Comparison of ENCODE assay signal across 18 cellular contexts in genomic region chr2:145789636-145790035, GRCh38.
DNase-seq lines count a peak whose midpoint lies in the region; ATAC-seq, FAIRE-seq and TF ChIP-seq lines count a peak whose summit lies in the region.
"Had no signal": no experiment of that assay in that cellular context is flagged by ENCODE, and none has a peak within 500 bp of the region (broad histone marks: within the 10 kb centered on the region; RNA-seq: fewer than 3 reads in every experiment).

No MANE protein-coding gene starts in this region.

- in situ Hi-C loops in HepG2 (cut with HindIII; ENCODE audit: extremely low pct_ligation_motif_present, low pct_unique_long_range_greater_than_20kb) (no loop called here), GM13976 (cut with MboI; ENCODE audit: low sequenced_read_pairs, unreplicated experiment) (no loop called here), ACHN (cut with HindIII; ENCODE audit: low pct_ligation_motif_present, low pct_unique_long_range_greater_than_20kb, low sequenced_read_pairs) (no loop called here)

- peak overlapping the region; percentile 28 for H3K27ac Mint-ChIP-seq in astrocyte (ENCODE audit: unreplicated experiment)
- H3K27ac Mint-ChIP-seq: B cell; CD4-positive, alpha-beta memory T cell had no signal

- intact Hi-C loops in HepG2 (cut with micrococcal nuclease; ENCODE audit: unreplicated experiment) (no loop called here), right lobe of liver (cut with DNase I) (no loop called here)

- H3K4me1 ChIP-seq in HepG2 (ENCODE audit: insufficient read depth, low read length) (no peaks in the 10 kb centered on the region; the same call in 1 of the 2 replicates), right lobe of liver (no peaks in the 10 kb centered on the region), astrocyte (ENCODE audit: insufficient read depth, low read length) (no peaks in the 10 kb centered on the region)

- H2AFZ ChIP-seq in HepG2 (ENCODE audit: low read length) (no peak overlapping the region), astrocyte (ENCODE audit: low read depth, low read length) (no peak overlapping the region)

- H3K27me3 ChIP-seq in HepG2 (ENCODE audit: control insufficient read depth in 1 of 2, insufficient read depth in 2 of 2, low read length in 2 of 2): no peaks in the 10 kb centered on the region
- no peaks in the 10 kb centered on the region for H3K27me3 ChIP-seq in right lobe of liver
- no peaks in the 10 kb centered on the region for H3K27me3 ChIP-seq in astrocyte (ENCODE audit: insufficient read depth, low read length)

- DNase-seq in HepG2 (ENCODE audit: low spot score) (no peak), right lobe of liver (no peak), astrocyte (ENCODE audit: low read depth) (no peak), fibroblast of the aortic adventitia (ENCODE audit: low read depth) (peak; percentile 53), GM13976 (ENCODE audit: low spot score) (no peak), HPDE6-E6E7 (ENCODE audit: extremely low spot score) (no peak), ACHN (no peak)
- DNase-seq: C1 segment of cervical spinal cord; CD4-positive, alpha-beta memory T cell; DMS153; DMS79 treated with DMSO at 0.1 percent for 48 hours; EL had no signal

- H3K9me3 ChIP-seq in HepG2 (ENCODE audit: low read length): no peaks in the 10 kb centered on the region
- H3K9me3 ChIP-seq in right lobe of liver: no peaks in the 10 kb centered on the region
- no peaks in the 10 kb centered on the region for H3K9me3 ChIP-seq in astrocyte (ENCODE audit: insufficient read depth, low read depth, low read length)

- TF ChIP-seq RAD21 in HepG2 (CRISPR knock-in tag; IDR thresholded peaks at IDR 0.05): no peak

- TF ChIP-seq CTCF in HepG2 (CRISPR knock-in tag; IDR thresholded peaks at IDR 0.05): no peak
- TF ChIP-seq CTCF in right lobe of liver (IDR thresholded peaks at IDR 0.05): no peak
- TF ChIP-seq CTCF in astrocyte (IDR thresholded peaks at IDR 0.05; ENCODE audit: insufficient read depth, low read depth, low read length): no peak
- no peak for TF ChIP-seq CTCF in fibroblast of the aortic adventitia (IDR thresholded peaks at IDR 0.05; ENCODE audit: insufficient read depth, low read length)
- TF ChIP-seq CTCF in GM13976 (IDR thresholded peaks at IDR 0.05; ENCODE audit: borderline replicate concordance, control extremely low read depth, extremely low read depth, insufficient read depth, missing control alignments): no peak

- no peaks in the 10 kb centered on the region for H3K27me3 Mint-ChIP-seq in astrocyte (ENCODE audit: low read depth, unreplicated experiment)
- H3K27me3 Mint-ChIP-seq: B cell; CD4-positive, alpha-beta memory T cell had no signal

- H3K9ac ChIP-seq in HepG2 (ENCODE audit: insufficient read depth, low read depth, low read length) (no peak overlapping the region), astrocyte (ENCODE audit: low read length) (no peak overlapping the region)

- TF ChIP-seq EP300 in HepG2 (IDR thresholded peaks at IDR 0.05; ENCODE audit: low read depth in 2 of 2, low read length in 2 of 2) (no peak), HepG2 (CRISPR knock-in tag; IDR thresholded peaks at IDR 0.05; ENCODE audit: borderline replicate concordance) (no peak)

- POLR2A ChIA-PET in HepG2 (lab: Yijun Ruan, JAX): no interaction called here

- H3K4me1 Mint-ChIP-seq in astrocyte (ENCODE audit: low read depth, unreplicated experiment): no peaks in the 10 kb centered on the region
- H3K4me1 Mint-ChIP-seq: B cell; CD4-positive, alpha-beta memory T cell had no signal

- TF ChIP-seq POLR2A in HepG2 (IDR thresholded peaks at IDR 0.05; ENCODE audit: insufficient read depth in 1 of 2, low read depth in 2 of 2, low read length in 2 of 2) (no peak), right lobe of liver (IDR thresholded peaks at IDR 0.05) (no peak)

- CTCF ChIA-PET in HepG2 (lab: Yijun Ruan, JAX; ENCODE audit: low intra/inter-chr PET ratio, low total read pairs): no interaction called here

- H3K36me3 ChIP-seq in HepG2 (replicated peaks in 1 of 2; ENCODE audit: control insufficient read depth in 1 of 2, insufficient read depth in 2 of 2, low read length in 2 of 2) (no peaks in the 10 kb centered on the region), right lobe of liver (no peaks in the 10 kb centered on the region), astrocyte (ENCODE audit: insufficient read depth, low read length) (no peaks in the 10 kb centered on the region)

- 88% methylated on average over 3 of the region's 3 CpGs for WGBS in HepG2 (ENCODE audit: low lambda C conversion rate)
- 74% methylated on average over 3 of the region's 3 CpGs for WGBS in right lobe of liver (ENCODE audit: insufficient coverage, low coverage, low lambda C conversion rate, missing lambda C conversion rate)

- H3K9me3 Mint-ChIP-seq in astrocyte (ENCODE audit: unreplicated experiment): peaks cover 11% of the 10 kb centered on the region

- BruUV-seq in HepG2 (replicated peaks; lab: Mats Ljungman, UMichigan): no TSS peak

- ATAC-seq in HepG2: no peak
- ATAC-seq in right lobe of liver: no peak
- ATAC-seq: HCT116 had no signal

- H3K79me2 ChIP-seq in HepG2 (ENCODE audit: insufficient read depth, low read length) (no peaks in the 10 kb centered on the region), astrocyte (ENCODE audit: insufficient read depth, low read length) (no peaks in the 10 kb centered on the region)

- H3K4me3 ChIP-seq in HepG2 (replicated peaks in 1 of 3; ENCODE audit: insufficient read depth in 1 of 3, low read depth in 2 of 3, low read length in 3 of 3) (no peak overlapping the region), right lobe of liver (no peak overlapping the region), astrocyte (ENCODE audit: insufficient read depth, low read depth, low read length) (no peak overlapping the region), fibroblast of the aortic adventitia (ENCODE audit: low read depth, low read length) (no peak overlapping the region)

- no peak overlapping the region for H3K4me3 Mint-ChIP-seq in astrocyte (ENCODE audit: unreplicated experiment)
- H3K4me3 Mint-ChIP-seq: B cell; CD4-positive, alpha-beta memory T cell had no signal

- H4K20me1 ChIP-seq in HepG2 (ENCODE audit: insufficient read depth, low read length) (no peaks in the 10 kb centered on the region), astrocyte (ENCODE audit: insufficient read depth, low read length) (no peaks in the 10 kb centered on the region)

- H3K4me2 ChIP-seq in HepG2 (ENCODE audit: low read depth, low read length): no peak overlapping the region
- H3K4me2 ChIP-seq in astrocyte (ENCODE audit: low read length): no peak overlapping the region

- FAIRE-seq in HepG2 (lab: Jason Lieb, UNC) (no peak), astrocyte (lab: Jason Lieb, UNC) (no peak)
- FAIRE-seq: D721Med, G401.6, GM12891 had no signal

- no peaks in the 10 kb centered on the region for H3K36me3 Mint-ChIP-seq in astrocyte (ENCODE audit: low read depth, unreplicated experiment)
- H3K36me3 Mint-ChIP-seq: CD4-positive, alpha-beta memory T cell had no signal

- H3K27ac ChIP-seq in HepG2 (ENCODE audit: extremely low read length, insufficient read depth, low read length) (no peak overlapping the region), right lobe of liver (no peak overlapping the region), astrocyte (ENCODE audit: low read depth, low read length) (no peak overlapping the region)
- H3K27ac ChIP-seq: 22Rv1 had no signal

TF ChIP-seq in HepG2, 621 proteins besides CTCF, POLR2A, EP300 and RAD21 (continues in another document):
- no peak for TF ChIP-seq ZMYM3 (CRISPR knock-in tag; IDR thresholded peaks at IDR 0.05)
- TF ChIP-seq, protein P1, sequence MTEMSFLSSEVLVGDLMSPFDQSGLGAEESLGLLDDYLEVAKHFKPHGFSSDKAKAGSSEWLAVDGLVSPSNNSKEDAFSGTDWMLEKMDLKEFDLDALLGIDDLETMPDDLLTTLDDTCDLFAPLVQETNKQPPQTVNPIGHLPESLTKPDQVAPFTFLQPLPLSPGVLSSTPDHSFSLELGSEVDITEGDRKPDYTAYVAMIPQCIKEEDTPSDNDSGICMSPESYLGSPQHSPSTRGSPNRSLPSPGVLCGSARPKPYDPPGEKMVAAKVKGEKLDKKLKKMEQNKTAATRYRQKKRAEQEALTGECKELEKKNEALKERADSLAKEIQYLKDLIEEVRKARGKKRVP (CRISPR knock-in tag; IDR thresholded peaks at IDR 0.05): peak in 1 of 2 experiments; percentile 75; a peak in 2 of 4 replicates
- no peak for TF ChIP-seq E2F5 (CRISPR knock-in tag; conservative IDR thresholded peaks at IDR 0.05)
- TF ChIP-seq CEBPG (CRISPR knock-in tag; IDR thresholded peaks at IDR 0.05): peak; percentile 24; the same call in 1 of the 2 replicates
- no peak for TF ChIP-seq ZSCAN12 (CRISPR knock-in tag; IDR thresholded peaks at IDR 0.05)
- no peak for TF ChIP-seq ZGPAT (CRISPR knock-in tag; IDR thresholded peaks at IDR 0.05)
- TF ChIP-seq RXRB (CRISPR knock-in tag; IDR thresholded peaks at IDR 0.05; ENCODE audit: borderline replicate concordance): no peak
